2 cellular contexts compared by ENCODE assay signal in the genomic region with DNA sequence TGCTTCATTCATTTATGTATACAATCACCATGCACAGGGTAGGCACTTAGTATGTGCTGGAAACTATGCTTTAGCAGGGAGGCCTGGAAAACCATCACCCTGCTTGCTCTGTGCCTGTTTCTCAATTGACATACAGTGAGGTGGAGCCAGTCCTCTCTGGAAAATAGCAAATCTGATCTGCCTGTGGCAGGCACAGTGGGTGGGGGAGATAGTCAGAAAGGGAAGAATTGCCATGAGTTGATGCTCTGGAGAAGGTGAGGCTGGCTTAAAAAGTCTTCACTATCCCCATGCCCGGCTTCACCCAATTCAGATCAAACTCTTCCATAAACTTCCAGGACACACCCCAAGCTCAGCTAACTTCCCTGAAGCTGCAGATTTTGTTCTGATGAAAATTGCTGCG.
TF ChIP-seq lines count a peak whose summit lies in the region.

No MANE protein-coding gene starts in this region.

TF ChIP-seq in IMR-90, 13 proteins besides CTCF, POLR2A, EP300 and RAD21:
- TF ChIP-seq, protein P1, sequence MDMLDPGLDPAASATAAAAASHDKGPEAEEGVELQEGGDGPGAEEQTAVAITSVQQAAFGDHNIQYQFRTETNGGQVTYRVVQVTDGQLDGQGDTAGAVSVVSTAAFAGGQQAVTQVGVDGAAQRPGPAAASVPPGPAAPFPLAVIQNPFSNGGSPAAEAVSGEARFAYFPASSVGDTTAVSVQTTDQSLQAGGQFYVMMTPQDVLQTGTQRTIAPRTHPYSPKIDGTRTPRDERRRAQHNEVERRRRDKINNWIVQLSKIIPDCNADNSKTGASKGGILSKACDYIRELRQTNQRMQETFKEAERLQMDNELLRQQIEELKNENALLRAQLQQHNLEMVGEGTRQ (IDR thresholded peaks at IDR 0.05; ENCODE audit: low read depth, low read length): no peak

TF ChIP-seq in endothelial cell of umbilical vein, 7 proteins besides CTCF, POLR2A, EP300 and RAD21:
- TF ChIP-seq EZH2 (IDR thresholded peaks at IDR 0.05; ENCODE audit: borderline replicate concordance, low read depth, low read length, severe bottlenecking) (no peak), POLR2AphosphoS5 (IDR thresholded peaks at IDR 0.05; ENCODE audit: insufficient read depth, low read depth, low read length) (no peak), MYC (IDR thresholded peaks at IDR 0.05; ENCODE audit: low read depth, low read length) (no peak), JUN (IDR thresholded peaks at IDR 0.05; ENCODE audit: borderline replicate concordance, insufficient read depth, insufficient read length, low read depth) (no peak), FOS (IDR thresholded peaks at IDR 0.05; ENCODE audit: borderline replicate concordance, insufficient read depth, low read length) (no peak), GATA2 (IDR thresholded peaks at IDR 0.05; ENCODE audit: insufficient read depth, insufficient read length, low read depth, low read length) (no peak)
- TF ChIP-seq, protein P2, sequence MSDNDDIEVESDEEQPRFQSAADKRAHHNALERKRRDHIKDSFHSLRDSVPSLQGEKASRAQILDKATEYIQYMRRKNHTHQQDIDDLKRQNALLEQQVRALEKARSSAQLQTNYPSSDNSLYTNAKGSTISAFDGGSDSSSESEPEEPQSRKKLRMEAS (IDR thresholded peaks at IDR 0.05; ENCODE audit: insufficient read depth, insufficient read length): no peak
